ENCODE assay signal across 14 cellular contexts in the genomic region with DNA sequence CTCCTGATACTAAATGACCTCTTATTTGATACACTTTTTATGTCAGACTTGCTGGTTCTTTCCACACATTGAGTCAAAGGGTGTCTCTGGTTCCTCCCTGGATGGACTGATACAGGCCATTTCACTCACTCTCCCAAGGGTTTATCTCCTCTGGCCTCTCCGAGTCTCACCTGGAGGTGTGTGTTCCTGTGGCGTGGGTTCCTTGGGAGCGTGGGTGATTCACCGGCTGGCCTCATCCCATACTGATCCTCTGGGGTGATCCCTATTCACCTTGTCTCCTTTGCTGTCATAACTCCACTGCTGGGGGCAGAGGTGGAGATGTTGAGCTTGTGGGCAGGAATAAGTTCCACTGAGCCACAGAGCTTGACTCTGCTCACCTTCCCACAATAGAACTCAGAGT.
DNase-seq lines count a peak whose midpoint lies in the region; ATAC-seq and TF ChIP-seq lines count a peak whose summit lies in the region.
"Had no signal": no experiment of that assay in that cellular context is flagged by ENCODE, and none has a peak within 500 bp of the region (broad histone marks: within the 10 kb centered on the region; RNA-seq: fewer than 3 reads in every experiment).

No MANE protein-coding gene starts in this region.

- H3K4me3 ChIP-seq in heart right ventricle, result no peak overlapping the region
- H3K4me3 ChIP-seq: thoracic aorta had no signal

- H3K36me3 ChIP-seq in heart right ventricle, result peaks cover 0 to 13% (median 0%) of the 10 kb centered on the region in 9 donors
- H3K36me3 ChIP-seq: thoracic aorta had no signal

- no peaks in the 10 kb centered on the region for H3K27me3 ChIP-seq in heart right ventricle

- WGBS in heart right ventricle, 2 donors, result 99 to 100% methylated on average over 4 of the region's 4 CpGs

- H3K36me3 Mint-ChIP-seq in activated B cell treated with CpG ODN at 0.5 μM for 24 hours (ENCODE audit: low read depth) (peaks cover 44% of the 10 kb centered on the region), immature natural killer cell (peaks cover 8 to 11% (median 9%) of the 10 kb centered on the region in 3 donors)

- H3K27me3 Mint-ChIP-seq in activated B cell treated with CpG ODN at 0.5 μM for 24 hours (no peaks in the 10 kb centered on the region), immature natural killer cell (ENCODE audit: low read depth in 3 of 3) (peaks cover 0 to 1% (median 0%) of the 10 kb centered on the region in 3 donors)

- POLR2A ChIA-PET in activated B cell treated with CpG ODN at 0.5 μM for 24 hours (lab: Charles Lee), result interaction anchor here (3.0 kb wide), 1 partner anchor 25 kb away, joined by 23 read pairs; no protein-coding TSS in a partner anchor

- H3K4me1 Mint-ChIP-seq in activated B cell treated with CpG ODN at 0.5 μM for 24 hours (peaks cover 93% of the 10 kb centered on the region), immature natural killer cell (peaks cover 62 to 90% of the 10 kb centered on the region in 2 donors)

- CTCF ChIA-PET in activated B cell treated with CpG ODN at 0.5 μM for 24 hours (lab: Charles Lee), result no interaction called here

- TF ChIP-seq CTCF in heart right ventricle (IDR thresholded peaks at IDR 0.05) (no peak), activated B cell treated with CpG ODN at 0.5 μM for 24 hours (IDR thresholded peaks at IDR 0.05) (no peak)

- peak overlapping the region; percentile 92 for H3K27ac Mint-ChIP-seq in activated B cell treated with CpG ODN at 0.5 μM for 24 hours
- peak overlapping the region in 5 of 6 donors; percentile 9 to 75 (median 65) for H3K27ac Mint-ChIP-seq in immature natural killer cell

- in situ Hi-C loops in ACHN (cut with HindIII; ENCODE audit: low pct_ligation_motif_present, low pct_unique_long_range_greater_than_20kb, low sequenced_read_pairs), result no loop called here

- H3K9me3 Mint-ChIP-seq in activated B cell treated with CpG ODN at 0.5 μM for 24 hours, result no peaks in the 10 kb centered on the region
- H3K9me3 Mint-ChIP-seq in immature natural killer cell, result no peaks in the 10 kb centered on the region
- H3K9me3 Mint-ChIP-seq: activated naive CD4-positive, alpha-beta T cell treated with anti-CD3 and anti-CD28 coated beads for 36 hours had no signal

- H3K4me3 Mint-ChIP-seq in activated B cell treated with CpG ODN at 0.5 μM for 24 hours, result no peak overlapping the region
- no peak overlapping the region for H3K4me3 Mint-ChIP-seq in immature natural killer cell
- H3K4me3 Mint-ChIP-seq: activated naive CD4-positive, alpha-beta T cell treated with anti-CD3 and anti-CD28 coated beads for 36 hours had no signal

- H3K27ac ChIP-seq in heart right ventricle (peak overlapping the region in 7 of 10 donors; percentile 9 to 75 (median 28)), substantia nigra (ENCODE audit: low read depth, low read length, poor library complexity, severe bottlenecking) (peak overlapping the region; percentile 60)

- DNase-seq in heart right ventricle (no peak), cardiac septum (ENCODE audit: low spot score) (no peak), activated B cell treated with CpG ODN at 0.5 μM for 24 hours (no peak), immature natural killer cell (no peak), substantia nigra (lab: John Stamatoyannopoulos, UW) (no peak), ACHN (no peak), HK-2 (ENCODE audit: unreplicated experiment) (no peak), NCI-H1930 (lab: John Stamatoyannopoulos, UW) (no peak)
- DNase-seq: activated naive CD4-positive, alpha-beta T cell treated with anti-CD3 and anti-CD28 coated beads for 36 hours; DMS 273 treated with DMSO at 0.1 percent for 48 hours; NCI-H2029; NCI-H774; Right ventricle myocardium superior had no signal

- ATAC-seq in heart right ventricle (peak in 2 of 8 donors; percentile 13 to 19), activated B cell treated with CpG ODN at 0.5 μM for 24 hours (ENCODE audit: low read depth) (no peak)

- H3K9me3 ChIP-seq in heart right ventricle, result no peaks in the 10 kb centered on the region
- H3K9me3 ChIP-seq: thoracic aorta had no signal

- intact Hi-C loops in heart right ventricle (cut with DNase I), result no loop called here
- intact Hi-C loops in cardiac septum (cut with DNase I), result no loop called here
- intact Hi-C loops in activated B cell treated with CpG ODN at 0.5 μM for 24 hours (cut with micrococcal nuclease), result no loop called here

- H3K4me1 ChIP-seq in heart right ventricle, result peaks cover 0 to 75% (median 47%) of the 10 kb centered on the region in 9 donors
